Comparison of ENCODE assay signal across 10 cellular contexts in genomic region chr12:22628228-22628627, GRCh38. TPM values are rescaled to one million over a fixed set of nuclear protein-coding genes. Genes with fewer than 3 reads are reported as not detected.
DNase-seq lines count a peak whose midpoint lies in the region; ATAC-seq and TF ChIP-seq lines count a peak whose summit lies in the region.
"Had no signal": no experiment of that assay in that cellular context is flagged by ENCODE, and none has a peak within 500 bp of the region (broad histone marks: within the 10 kb centered on the region; RNA-seq: fewer than 3 reads in every experiment).

No MANE protein-coding gene starts in this region.

- no peak for ATAC-seq in mucosa of descending colon
- no peak for ATAC-seq in HG03469 (IDR thresholded peaks at IDR 0.05; ENCODE audit: unreplicated experiment)

- intact Hi-C loops in activated CD4-positive, alpha-beta T cell treated with anti-CD3 and anti-CD28 coated beads, Interleukin-2, amount 10 ng/mL, durations not matched to agents 24 days and 14 days (cut with micrococcal nuclease): loop anchor here (5.0 kb wide), 2 partner anchors 34 to 581 kb away; partner anchors contain the start of gene CMAS
- intact Hi-C loops in activated T-helper 1 cell treated with anti-CD3 and anti-CD28 coated beads, Interleukin-12 subunit alpha, Interleukin-12 subunit beta, Interleukin-2, Interleukin-4 antibody, amounts not matched to agents 30 ng/mL and 10 ng/mL and 1 ng/mL, durations not matched to agents 14 hours and 24 hours and 36 hours (cut with micrococcal nuclease): loop anchor here (5.0 kb wide), 1 partner anchor 156 kb away; no protein-coding TSS in a partner anchor
- intact Hi-C loops in mucosa of descending colon (cut with DNase I, micrococcal nuclease): loop anchor here (5.0 to 10.0 kb wide), 2 partner anchors 83 to 86 kb away; partner anchors contain the start of gene C2CD5 (in 2 of the 2)

- no peaks in the 10 kb centered on the region for H3K9me3 ChIP-seq in iPS-15b (ENCODE audit: control insufficient read depth, insufficient read depth, low read length)
- H3K9me3 ChIP-seq in stomach smooth muscle (ENCODE audit: control insufficient read depth in 2 of 2, low read length in 2 of 2): no peaks in the 10 kb centered on the region
- no peaks in the 10 kb centered on the region for H3K9me3 ChIP-seq in mucosa of descending colon
- H3K9me3 ChIP-seq: neutrophil had no signal

- H3K4me1 Mint-ChIP-seq in activated CD4-positive, alpha-beta T cell treated with anti-CD3 and anti-CD28 coated beads, Interleukin-2, amount 10 ng/mL, durations not matched to agents 24 days and 14 days: peaks cover 43% of the 10 kb centered on the region
- H3K4me1 Mint-ChIP-seq in activated T-helper 1 cell treated with anti-CD3 and anti-CD28 coated beads, Interleukin-12 subunit alpha, Interleukin-12 subunit beta, Interleukin-2, Interleukin-4 antibody, amounts not matched to agents 30 ng/mL and 10 ng/mL and 1 ng/mL, durations not matched to agents 14 hours and 24 hours and 36 hours (ENCODE audit: low read depth): peaks cover 57% of the 10 kb centered on the region

- no peaks in the 10 kb centered on the region for H3K27me3 Mint-ChIP-seq in activated CD4-positive, alpha-beta T cell treated with anti-CD3 and anti-CD28 coated beads, Interleukin-2, amount 10 ng/mL, durations not matched to agents 24 days and 14 days
- H3K27me3 Mint-ChIP-seq in activated T-helper 1 cell treated with anti-CD3 and anti-CD28 coated beads, Interleukin-12 subunit alpha, Interleukin-12 subunit beta, Interleukin-2, Interleukin-4 antibody, amounts not matched to agents 30 ng/mL and 10 ng/mL and 1 ng/mL, durations not matched to agents 14 hours and 24 hours and 36 hours (ENCODE audit: insufficient read depth): no peaks in the 10 kb centered on the region

- H3K4me3 ChIP-seq in iPS-15b (ENCODE audit: low read depth, low read length) (peak overlapping the region; percentile 0), stomach smooth muscle (ENCODE audit: low read length in 2 of 2) (peak overlapping the region; percentile 16 to 52), mucosa of descending colon (no peak overlapping the region)

- no peak overlapping the region for H3K27ac ChIP-seq in stomach smooth muscle (ENCODE audit: low read length)
- H3K27ac ChIP-seq: epithelial cell of prostate, neutrophil had no signal

- TF ChIP-seq CTCF in mucosa of descending colon (IDR thresholded peaks at IDR 0.05): no peak

- H3K9ac ChIP-seq in iPS-15b (ENCODE audit: low read depth, low read length) (no peak overlapping the region), stomach smooth muscle (ENCODE audit: low read length in 2 of 2) (no peak overlapping the region)

- H3K36me3 ChIP-seq in iPS-15b (ENCODE audit: control insufficient read depth, insufficient read depth, low read length) (no peaks in the 10 kb centered on the region), stomach smooth muscle (ENCODE audit: control insufficient read depth in 2 of 2, insufficient read depth in 2 of 2, low read length in 2 of 2) (no peaks in the 10 kb centered on the region), mucosa of descending colon (ENCODE audit: low read depth) (peaks cover 3% of the 10 kb centered on the region)
- H3K36me3 ChIP-seq: neutrophil had no signal

- H3K9me3 Mint-ChIP-seq in activated CD4-positive, alpha-beta T cell treated with anti-CD3 and anti-CD28 coated beads, Interleukin-2, amount 10 ng/mL, durations not matched to agents 24 days and 14 days: peaks cover 3% of the 10 kb centered on the region
- no peaks in the 10 kb centered on the region for H3K9me3 Mint-ChIP-seq in activated T-helper 1 cell treated with anti-CD3 and anti-CD28 coated beads, Interleukin-12 subunit alpha, Interleukin-12 subunit beta, Interleukin-2, Interleukin-4 antibody, amounts not matched to agents 30 ng/mL and 10 ng/mL and 1 ng/mL, durations not matched to agents 14 hours and 24 hours and 36 hours

- H3K4me1 ChIP-seq in iPS-15b (ENCODE audit: control insufficient read depth, insufficient read depth, low read length) (peaks cover 12% of the 10 kb centered on the region), stomach smooth muscle (ENCODE audit: control insufficient read depth, insufficient read depth, low read length) (peaks cover 2% of the 10 kb centered on the region), mucosa of descending colon (ENCODE audit: low read depth) (peaks cover 21% of the 10 kb centered on the region)

- no peak overlapping the region for H3K27ac Mint-ChIP-seq in activated CD4-positive, alpha-beta T cell treated with anti-CD3 and anti-CD28 coated beads, Interleukin-2, amount 10 ng/mL, durations not matched to agents 24 days and 14 days
- peak overlapping the region; percentile 58 for H3K27ac Mint-ChIP-seq in activated T-helper 1 cell treated with anti-CD3 and anti-CD28 coated beads, Interleukin-12 subunit alpha, Interleukin-12 subunit beta, Interleukin-2, Interleukin-4 antibody, amounts not matched to agents 30 ng/mL and 10 ng/mL and 1 ng/mL, durations not matched to agents 14 hours and 24 hours and 36 hours

- H3K27me3 ChIP-seq in iPS-15b (ENCODE audit: control insufficient read depth, insufficient read depth, low read length) (no peaks in the 10 kb centered on the region), stomach smooth muscle (ENCODE audit: control insufficient read depth in 1 of 2, insufficient read depth in 2 of 2, low read length in 2 of 2) (no peaks in the 10 kb centered on the region)
- H3K27me3 ChIP-seq: neutrophil had no signal

- H3K4me3 Mint-ChIP-seq in activated CD4-positive, alpha-beta T cell treated with anti-CD3 and anti-CD28 coated beads, Interleukin-2, amount 10 ng/mL, durations not matched to agents 24 days and 14 days: peak overlapping the region; percentile 80
- peak overlapping the region; percentile 93 for H3K4me3 Mint-ChIP-seq in activated T-helper 1 cell treated with anti-CD3 and anti-CD28 coated beads, Interleukin-12 subunit alpha, Interleukin-12 subunit beta, Interleukin-2, Interleukin-4 antibody, amounts not matched to agents 30 ng/mL and 10 ng/mL and 1 ng/mL, durations not matched to agents 14 hours and 24 hours and 36 hours

- H3K36me3 Mint-ChIP-seq in activated CD4-positive, alpha-beta T cell treated with anti-CD3 and anti-CD28 coated beads, Interleukin-2, amount 10 ng/mL, durations not matched to agents 24 days and 14 days (ENCODE audit: low read depth): peaks cover 22% of the 10 kb centered on the region
- peaks cover 11% of the 10 kb centered on the region for H3K36me3 Mint-ChIP-seq in activated T-helper 1 cell treated with anti-CD3 and anti-CD28 coated beads, Interleukin-12 subunit alpha, Interleukin-12 subunit beta, Interleukin-2, Interleukin-4 antibody, amounts not matched to agents 30 ng/mL and 10 ng/mL and 1 ng/mL, durations not matched to agents 14 hours and 24 hours and 36 hours (ENCODE audit: low read depth)

- no peak for DNase-seq in activated CD4-positive, alpha-beta T cell treated with anti-CD3 and anti-CD28 coated beads, Interleukin-2, amount 10 ng/mL, durations not matched to agents 24 days and 14 days
- no peak for DNase-seq in activated CD4-positive, alpha-beta T cell treated with anti-CD3 and anti-CD28 coated beads for 4 hours
- no peak for DNase-seq in activated T-helper 1 cell treated with anti-CD3 and anti-CD28 coated beads, Interleukin-12 subunit alpha, Interleukin-12 subunit beta, Interleukin-2, Interleukin-4 antibody, amounts not matched to agents 30 ng/mL and 10 ng/mL and 1 ng/mL, durations not matched to agents 14 hours and 24 hours and 36 hours (ENCODE audit: low spot score)
- DNase-seq in mucosa of descending colon (no peak), NCI-H446 (lab: John Stamatoyannopoulos, UW) (no peak)

RNA-seq across cellular contexts. Expression of gene ETNK1, which starts 3.3 kb away (rescaled TPM):
- 94.5 and 102 TPM in 2 replicates for total RNA-seq in activated CD4-positive, alpha-beta T cell treated with anti-CD3 and anti-CD28 coated beads, Interleukin-2, amount 10 ng/mL, durations not matched to agents 24 days and 14 days
- 106 and 111 TPM in 2 replicates for total RNA-seq in activated T-helper 1 cell treated with anti-CD3 and anti-CD28 coated beads, Interleukin-12 subunit alpha, Interleukin-12 subunit beta, Interleukin-2, Interleukin-4 antibody, amounts not matched to agents 30 ng/mL and 10 ng/mL and 1 ng/mL, durations not matched to agents 14 hours and 24 hours and 36 hours
- 100 to 1,000 TPM in 2 of 3 donors, 10 to 100 TPM in 1; 81.3 to 166 (median 115) TPM for total RNA-seq in mucosa of descending colon
